10 cellular contexts compared by ENCODE assay signal in the genomic region with DNA sequence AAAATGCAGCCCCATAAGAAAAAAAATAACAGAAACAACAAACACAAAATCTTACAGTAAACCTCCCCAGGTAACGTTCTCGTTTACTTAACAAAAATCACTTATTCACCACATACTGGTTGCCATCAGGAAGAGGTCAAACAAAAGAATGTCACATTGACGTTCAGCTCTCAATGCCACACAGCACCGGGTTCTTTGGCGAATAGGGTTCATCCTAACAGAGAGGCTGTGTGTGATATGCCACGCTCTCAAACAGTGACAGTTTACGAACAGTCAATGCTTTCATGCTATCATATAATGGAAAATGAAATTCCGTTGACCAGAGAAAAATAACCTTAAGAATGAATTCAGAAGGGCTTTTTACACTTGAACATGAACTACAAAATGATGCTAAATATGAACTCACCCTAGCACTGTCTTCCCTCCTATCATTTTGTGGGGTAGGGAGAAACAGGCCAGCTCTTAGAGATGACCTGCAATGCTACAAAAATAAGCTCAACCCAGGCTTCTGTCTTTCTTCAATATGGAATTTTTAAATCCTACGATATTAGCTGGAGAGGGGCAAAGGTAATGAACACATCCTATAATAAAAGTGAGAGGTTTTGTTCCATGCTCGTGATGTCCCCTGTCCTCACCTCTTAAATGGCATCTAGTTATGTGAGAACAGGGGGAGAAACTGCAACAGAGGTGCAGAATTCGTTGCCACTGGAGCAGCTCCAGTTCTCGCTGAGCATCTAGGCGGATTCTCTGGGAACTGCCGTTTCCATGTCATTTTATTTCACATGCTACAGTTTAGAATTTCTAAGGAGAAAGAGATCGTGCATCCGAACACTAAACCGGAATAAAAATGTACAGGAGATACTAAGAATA. TPM values are rescaled to one million over a fixed set of nuclear protein-coding genes. Genes with fewer than 3 reads are reported as not detected.
DNase-seq lines count a peak whose midpoint lies in the region; ATAC-seq and TF ChIP-seq lines count a peak whose summit lies in the region.
"Had no signal": no experiment of that assay in that cellular context is flagged by ENCODE, and none has a peak within 500 bp of the region (broad histone marks: within the 10 kb centered on the region; RNA-seq: fewer than 3 reads in every experiment).

No MANE protein-coding gene starts in this region.

- H3K36me3 Mint-ChIP-seq in activated B cell treated with CpG ODN at 0.5 μM for 24 hours (ENCODE audit: low read depth) (no peaks in the 10 kb centered on the region), immature natural killer cell (no peaks in the 10 kb centered on the region), type B pancreatic cell (no peaks in the 10 kb centered on the region)

- H3K4me3 ChIP-seq in right cardiac atrium (ENCODE audit: low read length) = peak overlapping the region; percentile 53

- H3K27me3 ChIP-seq in right cardiac atrium (ENCODE audit: control insufficient read depth, insufficient read depth) = no peaks in the 10 kb centered on the region

- no peaks in the 10 kb centered on the region for H3K4me1 ChIP-seq in right cardiac atrium (ENCODE audit: control insufficient read depth, insufficient read depth, low read length)

- H3K9me3 Mint-ChIP-seq in activated B cell treated with CpG ODN at 0.5 μM for 24 hours (no peaks in the 10 kb centered on the region), immature natural killer cell (peaks cover 0 to 1% (median 0%) of the 10 kb centered on the region in 6 donors), type B pancreatic cell (peaks cover 4% of the 10 kb centered on the region)

- no peak for ATAC-seq in right cardiac atrium
- ATAC-seq in left ventricle myocardium superior = no peak
- no peak for ATAC-seq in activated B cell treated with CpG ODN at 0.5 μM for 24 hours (ENCODE audit: low read depth)
- ATAC-seq in GM19463 (IDR thresholded peaks at IDR 0.05; ENCODE audit: unreplicated experiment) = no peak
- ATAC-seq in GM18870 (IDR thresholded peaks at IDR 0.05; ENCODE audit: unreplicated experiment) = no peak

- H3K4me1 Mint-ChIP-seq in activated B cell treated with CpG ODN at 0.5 μM for 24 hours = peaks cover 44% of the 10 kb centered on the region
- H3K4me1 Mint-ChIP-seq in immature natural killer cell = peaks cover 50% of the 10 kb centered on the region in 2 donors
- H3K4me1 Mint-ChIP-seq in type B pancreatic cell (ENCODE audit: unreplicated experiment) = peaks cover 8% of the 10 kb centered on the region

- DNase-seq in right cardiac atrium (no peak), left ventricle myocardium superior (no peak), activated B cell treated with CpG ODN at 0.5 μM for 24 hours (no peak), immature natural killer cell (no peak), type B pancreatic cell (ENCODE audit: extremely low spot score, unreplicated experiment) (no peak), NCI-H526 (lab: John Stamatoyannopoulos, UW) (no peak)
- DNase-seq: NCI-H2171, RPMI8226 had no signal

- CTCF ChIA-PET in activated B cell treated with CpG ODN at 0.5 μM for 24 hours (lab: Charles Lee) = interaction anchor here (0.9 to 1.8 kb wide), 3 partner anchors 20 to 66 kb away, joined by 3 to 4 read pairs (median 3); no protein-coding TSS in a partner anchor

- H3K4me3 Mint-ChIP-seq in activated B cell treated with CpG ODN at 0.5 μM for 24 hours (peak overlapping the region; percentile 85), immature natural killer cell (peak overlapping the region; percentile 82 to 88 (median 85)), type B pancreatic cell (peak overlapping the region; percentile 84)

- POLR2A ChIA-PET in activated B cell treated with CpG ODN at 0.5 μM for 24 hours (lab: Charles Lee) = interaction anchor here (1.3 to 3.8 kb wide), 2 partner anchors 22 to 23 kb away, joined by 4 to 33 read pairs; no protein-coding TSS in a partner anchor

- no peaks in the 10 kb centered on the region for H3K9me3 ChIP-seq in right cardiac atrium (ENCODE audit: control insufficient read depth, low read length)

- no peak overlapping the region for H3K27ac Mint-ChIP-seq in activated B cell treated with CpG ODN at 0.5 μM for 24 hours
- peak overlapping the region in 4 of 6 donors; percentile 11 to 35 (median 14) for H3K27ac Mint-ChIP-seq in immature natural killer cell
- no peak overlapping the region for H3K27ac Mint-ChIP-seq in type B pancreatic cell

- intact Hi-C loops in right cardiac atrium (cut with DNase I) (no loop called here), left ventricle myocardium superior (cut with micrococcal nuclease) (no loop called here), activated B cell treated with CpG ODN at 0.5 μM for 24 hours (cut with micrococcal nuclease) (loop anchor here (5.0 kb wide), 1 partner anchor 180 kb away; no protein-coding TSS in a partner anchor)

- TF ChIP-seq CTCF in activated B cell treated with CpG ODN at 0.5 μM for 24 hours (IDR thresholded peaks at IDR 0.05) = no peak
- TF ChIP-seq CTCF in type B pancreatic cell (conservative IDR thresholded peaks at IDR 0.05) = no peak

- no peak overlapping the region for H3K27ac ChIP-seq in right cardiac atrium (ENCODE audit: low read length)

- H3K27me3 Mint-ChIP-seq in activated B cell treated with CpG ODN at 0.5 μM for 24 hours (peaks cover 21% of the 10 kb centered on the region), immature natural killer cell (ENCODE audit: low read depth in 3 of 3) (peaks cover 11 to 25% (median 14%) of the 10 kb centered on the region in 3 donors), type B pancreatic cell (peaks cover 90% of the 10 kb centered on the region)

- WGBS in right cardiac atrium = 41% methylated on average over 17 of the region's 17 CpGs

RNA-seq across cellular contexts. Expression of gene TMEM163, which starts 1.8 kb away (rescaled TPM):
- total RNA-seq in right cardiac atrium (1 to 10 TPM; 3.3 to 6.8 (median 4.5) TPM), left ventricle myocardium superior (0.40 TPM), activated B cell treated with CpG ODN at 0.5 μM for 24 hours (4.4 and 6.0 TPM in 2 replicates), type B pancreatic cell (ENCODE audit: low replicate concordance) (4.0 and 4.1 TPM in 2 replicates)
- polyA plus RNA-seq in right cardiac atrium (7.1 TPM), immature natural killer cell (1 to 10 TPM; 1.1 to 5.2 (median 2.8) TPM)

Comparison
In these comparisons a context has a peak if more than half of its experiments do, and no peak if none do; other contexts are left out.
1. H3K27ac Mint-ChIP-seq: peak in immature natural killer cell (4 of 6); none in activated B cell treated with CpG ODN at 0.5 μM for 24 hours (single experiment) and type B pancreatic cell (single experiment).
2. Peak in every context shown above with its lines, with median percentiles within 50 percentile points of each other: H3K4me3 Mint-ChIP-seq.